ENCODE assay signal across 9 cellular contexts in genomic region chr10:103197177-103197576, GRCh38. TPM values are rescaled to one million over a fixed set of nuclear protein-coding genes. Genes with fewer than 3 reads are reported as not detected.
A peak's percentile ranks its signal among the peaks of the same experiment; 100 is the strongest.
DNase-seq lines count a peak whose midpoint lies in the region; ATAC-seq, FAIRE-seq and TF ChIP-seq lines count a peak whose summit lies in the region.
"Had no signal": no experiment of that assay in that cellular context is flagged by ENCODE, and none has a peak within 500 bp of the region (broad histone marks: within the 10 kb centered on the region; RNA-seq: fewer than 3 reads in every experiment).

No MANE protein-coding gene starts in this region.

- no peak overlapping the region for H2BK5ac ChIP-seq in neuronal stem cell (ENCODE audit: low read length)

- no peak for TF ChIP-seq POLR2A in H54 (IDR thresholded peaks at IDR 0.05; ENCODE audit: low read depth, low read length)

- no peak overlapping the region for H3K4ac ChIP-seq in neuronal stem cell (ENCODE audit: low read length)

- H3K9me3 ChIP-seq in pancreas (no peaks in the 10 kb centered on the region), neuronal stem cell (replicated peaks in 1 of 2; ENCODE audit: control insufficient read depth in 2 of 2, insufficient read depth in 1 of 2, low read depth in 1 of 2, low read length in 2 of 2) (no peaks in the 10 kb centered on the region)

- TF ChIP-seq CTCF in RWPE1 (conservative IDR thresholded peaks at IDR 0.05; ENCODE audit: low read depth) (no peak), pancreas (IDR thresholded peaks at IDR 0.05) (no peak)

- ATAC-seq in pancreas: peak in 3 of 4 donors; percentile 14 to 61 (median 56)
- ATAC-seq in GM18870 (IDR thresholded peaks at IDR 0.05; ENCODE audit: unreplicated experiment): no peak
- no peak for ATAC-seq in HG03097 (IDR thresholded peaks at IDR 0.05; ENCODE audit: low FRiP score, unreplicated experiment)

- FAIRE-seq in H54 (lab: Jason Lieb, UNC) (peak; percentile 55), pancreas (lab: Jason Lieb, UNC) (no peak)

- H3K36me3 ChIP-seq in pancreas: no peaks in the 10 kb centered on the region
- H3K36me3 ChIP-seq in neuronal stem cell (replicated peaks in 1 of 2; ENCODE audit: control insufficient read depth in 2 of 2, insufficient read depth in 2 of 2, low read length in 2 of 2): no peaks in the 10 kb centered on the region

- H3K27me3 ChIP-seq in pancreas (no peaks in the 10 kb centered on the region), neuronal stem cell (ENCODE audit: control insufficient read depth in 3 of 3, insufficient read depth in 3 of 3, low read depth in 1 of 3, low read length in 3 of 3) (no peaks in the 10 kb centered on the region)

- peaks cover 0 to 8% (median 0%) of the 10 kb centered on the region in 3 donors for H3K4me1 ChIP-seq in pancreas
- H3K4me1 ChIP-seq in neuronal stem cell (ENCODE audit: control insufficient read depth in 2 of 2, insufficient read depth in 1 of 2, low read depth in 1 of 2, low read length in 2 of 2): peaks cover 3 to 12% of the 10 kb centered on the region in 2 donors

- H4K8ac ChIP-seq in neuronal stem cell (ENCODE audit: low read depth, low read length): no peak overlapping the region

- H3K18ac ChIP-seq in neuronal stem cell (ENCODE audit: low read length): no peak overlapping the region

- H3K23ac ChIP-seq in neuronal stem cell (ENCODE audit: low read depth, low read length, poor library complexity): no peak overlapping the region

- DNase-seq in H54 (ENCODE audit: insufficient read length, low spot score) (peak; percentile 78), RWPE1 (ENCODE audit: low spot score) (peak; percentile 34), fibroblast of gingiva (ENCODE audit: low read depth) (peak; percentile 68), pancreas (peak in 3 of 6 donors; percentile 40 to 60 (median 55)), NCI-H2227 (lab: John Stamatoyannopoulos, UW; ENCODE audit: unreplicated experiment) (no peak), neuronal stem cell (ENCODE audit: low spot score) (no peak)

- H2BK12ac ChIP-seq in neuronal stem cell (ENCODE audit: low read length): no peak overlapping the region

- H3K27ac ChIP-seq in RWPE1 (no peak overlapping the region), pancreas (peak overlapping the region in 2 of 4 donors; percentile 19 to 44), neuronal stem cell (replicated peaks; ENCODE audit: low read length) (no peak overlapping the region)

- intact Hi-C loops in pancreas (cut with DNase I): no loop called here

- H3K9ac ChIP-seq in neuronal stem cell (ENCODE audit: low read depth, low read length, poor library complexity): no peak overlapping the region

- no peak overlapping the region for H2BK120ac ChIP-seq in neuronal stem cell (ENCODE audit: low read depth, low read length)

- CTCF ChIA-PET in RWPE1 (lab: Yijun Ruan, JAX): interaction anchor here (0.6 to 1.0 kb wide), 2 partner anchors 34 to 57 kb away, joined by 3 read pairs; no protein-coding TSS in a partner anchor

- 59 to 64% methylated on average over 3 of the region's 3 CpGs for WGBS in pancreas, 2 donors
- WGBS in neuronal stem cell (ENCODE audit: extremely low coverage in 2 of 2, insufficient read length in 2 of 2, insufficient replicate concordance in 1 of 2), 2 donors: no CpG with 5 or more reads among the region's 3 CpGs

- no peak overlapping the region for H3K14ac ChIP-seq in neuronal stem cell (ENCODE audit: low read length)

- POLR2A ChIA-PET in RWPE1 (lab: Yijun Ruan, JAX; ENCODE audit: low non-redundant PET): interaction anchor here (0.5 to 0.6 kb wide), 2 partner anchors 128 to 140 kb away, joined by 3 to 12 read pairs; no protein-coding TSS in a partner anchor

- H4K91ac ChIP-seq in neuronal stem cell (ENCODE audit: low read depth, low read length, poor library complexity): no peak overlapping the region

- H3K4me3 ChIP-seq in pancreas (no peak overlapping the region), neuronal stem cell (ENCODE audit: low read length in 2 of 2) (no peak overlapping the region)

- H3K79me1 ChIP-seq in neuronal stem cell (ENCODE audit: low read depth, low read length): peaks cover 5% of the 10 kb centered on the region

- no peak overlapping the region for H2AFZ ChIP-seq in neuronal stem cell (ENCODE audit: low read length)

- no peak overlapping the region for H2AK5ac ChIP-seq in neuronal stem cell (ENCODE audit: low read depth, low read length)

- H2BK15ac ChIP-seq in neuronal stem cell (ENCODE audit: low read length): no peak overlapping the region

- no peak overlapping the region for H3K4me2 ChIP-seq in neuronal stem cell (ENCODE audit: insufficient read depth, low read length, poor library complexity, severe bottlenecking)

RNA-seq across cellular contexts. Expression of gene NT5C2, which starts 4.1 kb away (rescaled TPM):
- 10 to 100 TPM; 21.7 to 45.0 (median 26.4) TPM for total RNA-seq in pancreas
- 10 to 100 TPM; 19.4 to 34.2 TPM for polyA plus RNA-seq in pancreas
- 62.7 TPM for polyA plus RNA-seq in neuronal stem cell (2013, experiment 1 of 2)
- 62.3 TPM for polyA plus RNA-seq in neuronal stem cell (2013, experiment 2 of 2)

RNA-seq across cellular contexts. Expression of gene RPEL1, which starts 48.5 kb away (rescaled TPM):
- total RNA-seq in pancreas: not detected
- polyA plus RNA-seq in pancreas: not detected
- polyA plus RNA-seq in neuronal stem cell (2013, experiment 1 of 2): 0.01 TPM
- polyA plus RNA-seq in neuronal stem cell (2013, experiment 2 of 2): 0.01 TPM
- total RNA-seq: urinary bladder had no signal

Comparison
In these comparisons a context has a peak if more than half of its experiments do, and no peak if none do; other contexts are left out.
1. DNase-seq: peak in H54 (single experiment), RWPE1 (single experiment) and fibroblast of gingiva (single experiment); none in NCI-H2227 (single experiment) and neuronal stem cell (single experiment).
2. ATAC-seq: peak in pancreas (3 of 4); none in GM18870 (single experiment) and HG03097 (single experiment).